ENCODE assay signal across 17 cellular contexts in the genomic region with DNA sequence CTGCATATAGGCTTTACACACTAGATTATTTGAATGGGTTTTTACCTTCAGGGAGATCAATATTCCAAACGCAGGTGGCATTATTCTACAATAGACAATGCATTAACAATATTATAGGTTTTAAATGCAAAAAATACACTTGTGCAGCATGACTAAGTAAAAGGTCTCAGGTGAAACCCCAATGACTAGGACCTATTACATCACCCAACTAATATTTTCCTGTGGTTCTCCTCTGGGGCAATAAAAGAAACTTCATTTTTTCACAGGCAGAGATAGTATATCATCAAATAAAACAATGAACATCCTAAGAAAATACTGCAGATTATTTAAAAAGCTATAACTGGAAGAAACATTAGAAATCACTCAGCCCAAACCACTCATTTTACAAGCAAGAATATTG.
"Had no signal": no experiment of that assay in that cellular context is flagged by ENCODE, and none has a peak within 500 bp of the region (broad histone marks: within the 10 kb centered on the region; RNA-seq: fewer than 3 reads in every experiment).

No MANE protein-coding gene starts in this region.

- H2AFZ ChIP-seq: hepatocyte had no signal

- H3K9me3 ChIP-seq: colonic mucosa, psoas muscle, right lobe of liver, stomach, thoracic aorta, transverse colon had no signal

- DNase-seq: colonic mucosa; dermis blood vessel endothelial cell; erythroblast; foreskin melanocyte; head of caudate nucleus; naive thymus-derived CD4-positive, alpha-beta T cell; nephron progenitor cell; psoas muscle; retina; right lobe of liver; stimulated activated CD4-positive, alpha-beta T cell treated with anti-CD3 and anti-CD28 coated beads, Interleukin-2, amount 100 ng/mL, for 24 hours; stimulated activated naive CD4-positive, alpha-beta T cell; stomach; substantia nigra; transverse colon had no signal

- H3K79me2 ChIP-seq: hepatocyte had no signal

- H3K4me3 ChIP-seq: colonic mucosa, hepatocyte, psoas muscle, right lobe of liver, stomach, thoracic aorta, transverse colon had no signal

- ATAC-seq: naive thymus-derived CD4-positive, alpha-beta T cell; psoas muscle; right lobe of liver had no signal

- H3K27me3 ChIP-seq: colonic mucosa, hepatocyte, right lobe of liver, stomach, transverse colon had no signal

- H3K4me2 ChIP-seq: hepatocyte had no signal

- H3K4me1 ChIP-seq: colonic mucosa, psoas muscle, right lobe of liver, stomach, transverse colon had no signal

- H3K27ac ChIP-seq: colonic mucosa, hepatocyte, psoas muscle, right lobe of liver, stomach, thoracic aorta, transverse colon had no signal

- H3K36me3 ChIP-seq: colonic mucosa, right lobe of liver, stomach, thoracic aorta, transverse colon had no signal
